24 cellular contexts compared by ENCODE assay signal in genomic region chr18:48763714-48764100, GRCh38.
"Had no signal": no experiment of that assay in that cellular context is flagged by ENCODE, and none has a peak within 500 bp of the region (broad histone marks: within the 10 kb centered on the region; RNA-seq: fewer than 3 reads in every experiment).

No MANE protein-coding gene starts in this region.

- H3K4me1 ChIP-seq: breast epithelium had no signal

- H3K9me3 Mint-ChIP-seq: activated naive CD8-positive, alpha-beta T cell treated with anti-CD3 and anti-CD28 coated beads for 36 hours; activated T-cell treated with anti-CD3 and anti-CD28 coated beads, Interleukin-2, amount 50 U/mL, for 4 hours; immature natural killer cell; nephron progenitor cell; stimulated activated naive B cell treated with anti-CD40 and anti-IgM and Interleukin-4, amounts not matched to agents 10 μg/mL and 1 μg/mL and 100 μg/mL, for 72 hours had no signal

- H3K36me3 ChIP-seq: breast epithelium, transverse colon had no signal

- H3K9me3 ChIP-seq: breast epithelium, transverse colon, vagina had no signal

- H3K4me3 ChIP-seq: breast epithelium, coronary artery, hepatocyte, transverse colon, vagina had no signal

- H3K36me3 Mint-ChIP-seq: activated naive CD8-positive, alpha-beta T cell treated with anti-CD3 and anti-CD28 coated beads for 36 hours had no signal

- H3K4me1 Mint-ChIP-seq: activated naive CD8-positive, alpha-beta T cell treated with anti-CD3 and anti-CD28 coated beads for 36 hours had no signal

- H3K4me3 Mint-ChIP-seq: activated naive CD8-positive, alpha-beta T cell treated with anti-CD3 and anti-CD28 coated beads for 36 hours; activated T-cell treated with anti-CD3 and anti-CD28 coated beads, Interleukin-2, amount 50 U/mL, for 4 hours; immature natural killer cell; nephron progenitor cell; stimulated activated naive B cell treated with anti-CD40 and anti-IgM and Interleukin-4, amounts not matched to agents 10 μg/mL and 1 μg/mL and 100 μg/mL, for 72 hours had no signal

- H3K27me3 ChIP-seq: breast epithelium, hepatocyte, transverse colon, vagina had no signal

- H3K4me2 ChIP-seq: hepatocyte had no signal

- H3K27me3 Mint-ChIP-seq: activated naive CD8-positive, alpha-beta T cell treated with anti-CD3 and anti-CD28 coated beads for 36 hours; stimulated activated naive B cell treated with anti-CD40 and anti-IgM and Interleukin-4, amounts not matched to agents 10 μg/mL and 1 μg/mL and 100 μg/mL, for 72 hours had no signal

- H2AFZ ChIP-seq: hepatocyte had no signal

- H3K27ac ChIP-seq: breast epithelium, coronary artery, epithelial cell of prostate, hepatocyte, transverse colon, vagina had no signal

- ATAC-seq: activated T-cell treated with anti-CD3 and anti-CD28 coated beads, Interleukin-2, amount 50 U/mL, for 4 hours; sciatic nerve; stimulated activated naive B cell treated with anti-CD40 and anti-IgM and Interleukin-4, amounts not matched to agents 10 μg/mL and 1 μg/mL and 100 μg/mL, for 72 hours had no signal

- DNase-seq: activated CD4-positive, alpha-beta T cell treated with anti-CD3 and anti-CD28 coated beads for 4 hours; activated CD4-positive, alpha-beta T cell treated with anti-CD3 and anti-CD28 coated beads, Interleukin-2, amount 50 U/mL, for 48 hours; activated CD4-positive, CD25-positive, alpha-beta regulatory T cell; activated CD8-positive, alpha-beta memory T cell treated with anti-CD3 and anti-CD28 coated beads, Interleukin-2, amount 50 U/mL, for 48 hours; activated naive CD4-positive, alpha-beta T cell treated with Interleukin-2 at 50 U/mL for 16 hours; activated naive CD8-positive, alpha-beta T cell treated with anti-CD3 and anti-CD28 coated beads for 36 hours; activated T-cell treated with anti-CD3 and anti-CD28 coated beads, Interleukin-2, amount 50 U/mL, for 4 hours; cerebellar nuclear complex; immature natural killer cell; kidney glomerular epithelial cell; mesenchymal stem cell; nephron progenitor cell; nucleus accumbens; stimulated activated CD4-positive, alpha-beta T cell treated with anti-CD3 and anti-CD28 coated beads, Interleukin-2, amount 100 ng/mL, for 48 hours; stimulated activated CD8-positive, alpha-beta memory T cell treated with anti-CD3 and anti-CD28 coated beads, Interleukin-4, amount 100 ng/mL, for 48 hours; stimulated activated naive B cell treated with anti-CD40 and anti-IgM and Interleukin-4, amounts not matched to agents 10 μg/mL and 1 μg/mL and 100 μg/mL, for 72 hours; T1000; transverse colon had no signal

- H3K27ac Mint-ChIP-seq: activated naive CD8-positive, alpha-beta T cell treated with anti-CD3 and anti-CD28 coated beads for 36 hours; immature natural killer cell; nephron progenitor cell had no signal
